29 cellular contexts compared by ENCODE assay signal in the genomic region with DNA sequence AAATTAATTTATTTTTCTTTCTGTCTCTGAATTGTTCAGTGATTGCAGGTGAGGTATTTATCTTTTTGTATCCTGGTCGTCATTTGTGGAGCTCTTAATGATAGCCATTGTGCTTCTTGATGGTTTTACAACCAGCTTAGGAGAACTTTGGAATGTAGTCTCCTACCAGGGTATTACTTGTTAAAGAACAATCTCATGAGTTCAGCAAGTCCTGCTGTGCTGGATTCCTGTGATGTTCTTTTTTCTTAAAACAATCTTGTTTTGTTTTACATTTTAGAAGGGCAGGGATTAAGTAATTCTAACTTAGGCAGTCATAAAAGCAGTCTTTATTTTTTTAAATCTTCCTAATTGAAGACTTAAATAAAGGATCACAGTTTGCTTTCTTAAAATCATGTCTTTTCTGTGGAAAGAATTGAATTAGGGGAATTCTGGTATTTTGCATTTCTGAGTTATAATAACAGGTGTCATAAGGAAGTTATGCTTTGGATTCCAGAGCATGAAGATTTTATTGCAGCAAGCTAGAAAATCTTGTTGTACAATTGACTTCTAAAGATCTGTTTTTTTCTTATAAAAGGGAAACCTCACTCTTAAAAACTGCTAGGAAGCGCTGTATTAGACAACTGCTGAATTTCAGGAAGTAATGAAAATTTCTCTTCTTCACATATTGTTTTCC. TPM values are rescaled to one million over a fixed set of nuclear protein-coding genes. Genes with fewer than 3 reads are reported as not detected.
A peak's percentile ranks its signal among the peaks of the same experiment; 100 is the strongest.
DNase-seq lines count a peak whose midpoint lies in the region; TF ChIP-seq lines count a peak whose summit lies in the region.
"Had no signal": no experiment of that assay in that cellular context is flagged by ENCODE, and none has a peak within 500 bp of the region (broad histone marks: within the 10 kb centered on the region; RNA-seq: fewer than 3 reads in every experiment).

No MANE protein-coding gene starts in this region.

- no peaks in the 10 kb centered on the region for H3K79me2 ChIP-seq in OCI-LY7 (ENCODE audit: insufficient read depth, low read depth, low read length)

- H3K4me1 ChIP-seq in OCI-LY7 (ENCODE audit: insufficient read depth, low read length, poor library complexity, severe bottlenecking): no peaks in the 10 kb centered on the region
- H3K4me1 ChIP-seq in suprapubic skin: no peaks in the 10 kb centered on the region
- H3K4me1 ChIP-seq: breast epithelium, psoas muscle, uterus had no signal

- peaks cover 19% of the 10 kb centered on the region for H3K4me1 Mint-ChIP-seq in osteocyte (ENCODE audit: unreplicated experiment)
- H3K4me1 Mint-ChIP-seq in immature natural killer cell: no peaks in the 10 kb centered on the region
- H3K4me1 Mint-ChIP-seq: CD8-positive, alpha-beta memory T cell had no signal

- no peak for TF ChIP-seq POLR2A in suprapubic skin (IDR thresholded peaks at IDR 0.05)

- H3K9me3 ChIP-seq in OCI-LY7 (ENCODE audit: low read length) (no peaks in the 10 kb centered on the region), suprapubic skin (no peaks in the 10 kb centered on the region)
- H3K9me3 ChIP-seq: breast epithelium, psoas muscle, uterus had no signal

- CTCF ChIA-PET in OCI-LY7 (lab: Charles Lee; ENCODE audit: unreplicated experiment): no interaction called here

- H3K4me3 ChIP-seq in OCI-LY7 (ENCODE audit: low read depth, low read length, poor library complexity, severe bottlenecking): no peak overlapping the region
- H3K4me3 ChIP-seq in suprapubic skin: no peak overlapping the region
- H3K4me3 ChIP-seq: breast epithelium, psoas muscle, uterus had no signal

- DNase-seq in G401 (ENCODE audit: low spot score): peak; percentile 45
- DNase-seq in cerebellar cortex (ENCODE audit: low spot score): peak; percentile 72
- peak; percentile 6 for DNase-seq in iris pigment epithelial cell (ENCODE audit: low read depth)
- DNase-seq in osteocyte (ENCODE audit: extremely low spot score, unreplicated experiment): no peak
- DNase-seq in OCI-LY7 (ENCODE audit: low spot score): no peak
- no peak for DNase-seq in dedifferentiated amniotic fluid mesenchymal stem cell (ENCODE audit: extremely low spot score)
- DNase-seq in suprapubic skin (ENCODE audit: low spot score in 2 of 2): no peak
- DNase-seq in immature natural killer cell: no peak
- DNase-seq: activated CD8-positive, alpha-beta T cell treated with anti-CD3 and anti-CD28 coated beads, Interleukin-2, amount 10 ng/mL, durations not matched to agents 7 days and 5 days; activated gamma-delta T cell; activated T-cell treated with anti-CD3 and anti-CD28 coated beads for 4 hours; CD8-positive, alpha-beta memory T cell; dermis blood vessel endothelial cell; DMS153; GF-D8; glutamatergic neuron; HFFc6; KG1; midbrain; NCI-H1436; NCI-H524 treated with DMSO at 0.1 percent for 48 hours; psoas muscle; T-helper 17 cell; uterus had no signal

- H3K4me2 ChIP-seq in OCI-LY7 (ENCODE audit: low read length): no peak overlapping the region

- H3K27me3 Mint-ChIP-seq in osteocyte (ENCODE audit: unreplicated experiment) (no peaks in the 10 kb centered on the region), immature natural killer cell (ENCODE audit: low read depth in 3 of 3) (no peaks in the 10 kb centered on the region)
- H3K27me3 Mint-ChIP-seq: CD8-positive, alpha-beta memory T cell; natural killer cell treated with Interleukin-12 subunit alpha and Interleukin-12 subunit beta and Interleukin-15 and Interleukin-18, amount 100 ng/mL, for 72 hours; T-helper 17 cell had no signal

- 73% methylated on average over 2 of the region's 2 CpGs for whole genome bisulfite sequencing in suprapubic skin

- H3K4me3 Mint-ChIP-seq in osteocyte (ENCODE audit: unreplicated experiment): no peak overlapping the region
- H3K4me3 Mint-ChIP-seq in immature natural killer cell: no peak overlapping the region
- H3K4me3 Mint-ChIP-seq: activated CD8-positive, alpha-beta T cell treated with anti-CD3 and anti-CD28 coated beads, Interleukin-2, amount 10 ng/mL, durations not matched to agents 7 days and 5 days; CD8-positive, alpha-beta memory T cell; HFFc6; natural killer cell treated with Interleukin-12 subunit alpha and Interleukin-12 subunit beta and Interleukin-15 and Interleukin-18, amount 100 ng/mL, for 72 hours; T-helper 17 cell had no signal

- no peak for TF ChIP-seq CTCF in osteocyte (IDR thresholded peaks at IDR 0.05)
- TF ChIP-seq CTCF in OCI-LY7 (conservative IDR thresholded peaks at IDR 0.05; ENCODE audit: low read length): no peak
- TF ChIP-seq CTCF in suprapubic skin (IDR thresholded peaks at IDR 0.05): no peak

- H3K27ac Mint-ChIP-seq in osteocyte (ENCODE audit: unreplicated experiment): peak overlapping the region; percentile 79
- H3K27ac Mint-ChIP-seq in immature natural killer cell: no peak overlapping the region
- H3K27ac Mint-ChIP-seq: activated CD8-positive, alpha-beta T cell treated with anti-CD3 and anti-CD28 coated beads, Interleukin-2, amount 10 ng/mL, durations not matched to agents 7 days and 5 days; natural killer cell treated with Interleukin-12 subunit alpha and Interleukin-12 subunit beta and Interleukin-15 and Interleukin-18, amount 100 ng/mL, for 72 hours; T-helper 17 cell had no signal

- TF ChIP-seq EP300 in suprapubic skin (IDR thresholded peaks at IDR 0.05): no peak

- H2AFZ ChIP-seq in OCI-LY7 (ENCODE audit: low read length): no peak overlapping the region

- no peaks in the 10 kb centered on the region for H3K27me3 ChIP-seq in suprapubic skin
- H3K27me3 ChIP-seq: breast epithelium, uterus had no signal

- intact Hi-C loops in OCI-LY7 (cut with micrococcal nuclease; ENCODE audit: unreplicated experiment): no loop called here

- BruUV-seq in OCI-LY7 (replicated peaks; lab: Mats Ljungman, UMichigan): no TSS peak

- peaks cover 47% of the 10 kb centered on the region for H3K36me3 Mint-ChIP-seq in osteocyte (ENCODE audit: unreplicated experiment)
- H3K36me3 Mint-ChIP-seq in immature natural killer cell: peaks cover 28 to 65% (median 40%) of the 10 kb centered on the region in 3 donors

- H3K27ac ChIP-seq in OCI-LY7 (ENCODE audit: low read depth, low read length, poor library complexity, severe bottlenecking): no peak overlapping the region
- no peak overlapping the region for H3K27ac ChIP-seq in suprapubic skin
- H3K27ac ChIP-seq: breast epithelium, psoas muscle had no signal

- H3K36me3 ChIP-seq in OCI-LY7 (ENCODE audit: insufficient read depth, low read length) (peaks cover 92% of the 10 kb centered on the region), suprapubic skin (peaks cover 91% of the 10 kb centered on the region)
- H3K36me3 ChIP-seq: uterus had no signal

- H3K9me2 ChIP-seq in OCI-LY7 (ENCODE audit: insufficient read depth, low read length): no peaks in the 10 kb centered on the region

- H4K20me1 ChIP-seq in OCI-LY7 (ENCODE audit: insufficient read depth, low read length): no peaks in the 10 kb centered on the region

- POLR2A ChIA-PET in OCI-LY7 (lab: Charles Lee): interaction anchor here (0.6 to 0.8 kb wide), 2 partner anchors 25 to 117 kb away, joined by 3 read pairs; no protein-coding TSS in a partner anchor

- in situ Hi-C loops in G401 (cut with HindIII; ENCODE audit: low sequenced_read_pairs): no loop called here

- H3K9me3 Mint-ChIP-seq in osteocyte (ENCODE audit: unreplicated experiment): no peaks in the 10 kb centered on the region
- H3K9me3 Mint-ChIP-seq in immature natural killer cell: no peaks in the 10 kb centered on the region
- H3K9me3 Mint-ChIP-seq: CD8-positive, alpha-beta memory T cell; HFFc6; natural killer cell treated with Interleukin-12 subunit alpha and Interleukin-12 subunit beta and Interleukin-15 and Interleukin-18, amount 100 ng/mL, for 72 hours had no signal

RNA-seq across cellular contexts. Expression of gene RIOK1, which starts 23.7 kb away (rescaled TPM):
- total RNA-seq in G401 (2014; rRNA removed; shearing (Covaris generic)): 10.5 and 16.3 TPM in 2 replicates
- 14.8 and 22.5 TPM in 2 replicates for total RNA-seq in osteocyte
- 55.0 and 85.0 TPM in 2 replicates for total RNA-seq in OCI-LY7 (2014; rRNA removed; shearing (Covaris generic))
- total RNA-seq in OCI-LY7 (2022): 35.2 and 43.6 TPM in 2 replicates
- total RNA-seq in suprapubic skin: 10 to 100 TPM; 18.6 to 24.6 (median 22.7) TPM
- polyA plus RNA-seq in immature natural killer cell: 10 to 100 TPM; 14.0 to 23.7 (median 15.6) TPM

RNA-seq across cellular contexts. Expression of gene CAGE1, which starts 23.7 kb away (rescaled TPM):
- total RNA-seq in G401 (2014; rRNA removed; shearing (Covaris generic)): 0.47 TPM in 1 of 2 replicates, not detected in the other
- total RNA-seq in osteocyte (0.19 TPM in 1 of 2 replicates, not detected in the other), OCI-LY7 (2022) (0.27 and 0.55 TPM in 2 replicates), suprapubic skin (not detected)
- total RNA-seq in OCI-LY7 (2014; rRNA removed; shearing (Covaris generic)): 0.44 and 1.1 TPM in 2 replicates
- under 1 TPM in 1 of 3 donors, not detected in 2; 0.21 TPM for polyA plus RNA-seq in immature natural killer cell
- total RNA-seq: breast epithelium, psoas muscle, RPMI7951, subcutaneous adipose tissue had no signal
- polyA plus RNA-seq: adipose tissue; CD8-positive, alpha-beta memory T cell had no signal

Comparison
In these comparisons a context has a peak if more than half of its experiments do, and no peak if none do; other contexts are left out.
1. DNase-seq: peak in G401 (single experiment), cerebellar cortex (single experiment) and iris pigment epithelial cell (single experiment); none in osteocyte (single experiment), OCI-LY7 (single experiment), dedifferentiated amniotic fluid mesenchymal stem cell (single experiment), suprapubic skin (0 of 2) and immature natural killer cell (0 of 3).